Comparison of ENCODE assay signal across 8 cellular contexts in the genomic region with DNA sequence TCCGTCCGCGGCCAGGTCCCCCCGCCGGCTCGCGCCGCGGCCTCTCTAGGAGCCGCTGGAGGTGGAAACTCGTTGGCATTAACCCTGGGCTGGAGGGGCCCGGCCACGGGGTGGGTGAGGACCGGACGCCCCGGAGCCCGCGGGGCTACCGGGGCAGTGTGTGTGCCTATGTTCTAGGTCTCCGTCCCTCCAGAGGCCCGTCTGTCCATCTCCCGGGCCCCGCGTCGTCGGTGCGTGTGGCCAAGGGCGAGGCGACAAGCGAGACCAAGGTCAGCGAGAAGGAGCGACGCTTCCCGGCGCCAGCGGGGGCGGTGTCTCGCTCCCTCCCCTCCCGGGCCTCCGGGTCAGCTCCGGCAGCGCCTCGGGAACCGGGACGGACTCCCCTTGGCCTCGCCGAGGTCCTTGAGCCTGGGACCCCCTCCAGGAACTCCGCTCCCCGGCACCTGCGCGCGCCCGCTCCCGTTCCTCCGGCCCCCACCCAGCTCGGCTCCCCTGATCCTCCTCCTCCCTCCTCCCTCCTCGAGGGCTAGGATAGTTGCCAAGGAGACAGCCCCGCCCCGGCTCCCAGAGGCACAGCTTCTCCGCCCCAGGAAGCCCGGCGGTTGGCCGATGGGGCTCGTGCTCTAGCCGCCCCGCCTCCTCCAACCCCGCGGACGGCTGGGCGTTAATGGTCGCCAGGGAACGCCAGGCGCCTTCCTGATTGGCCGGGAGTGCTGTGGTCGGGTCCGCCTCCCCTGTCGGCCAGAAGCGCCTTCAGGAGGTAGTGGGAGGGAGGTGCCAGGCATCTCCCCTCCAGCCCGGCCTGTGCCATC. TPM values are rescaled to one million over a fixed set of nuclear protein-coding genes. Genes with fewer than 3 reads are reported as not detected.
A peak's percentile ranks its signal among the peaks of the same experiment; 100 is the strongest.
DNase-seq lines count a peak whose midpoint lies in the region; ATAC-seq and TF ChIP-seq lines count a peak whose summit lies in the region.

No MANE protein-coding gene starts in this region.

- H3K36me3 Mint-ChIP-seq in H9 (ENCODE audit: insufficient read depth in 1 of 3, low read depth in 3 of 3): peaks cover 2 to 31% (median 21%) of the 10 kb centered on the region in 3 experiments; a peak in 5 of 7 replicates

- H3K27ac ChIP-seq in H9 (ENCODE audit: insufficient read length, low read depth, low read length) (peak overlapping the region; percentile 65), neural cell (ENCODE audit: low read length) (peak overlapping the region; percentile 94)

- no peak overlapping the region for H2BK5ac ChIP-seq in H9 (ENCODE audit: insufficient read length, low read length)

- no peak overlapping the region for H4K8ac ChIP-seq in H9 (replicated peaks; ENCODE audit: insufficient read length, low read depth, low read length)

- H3K4ac ChIP-seq in H9 (ENCODE audit: low read depth, low read length): no peak overlapping the region

- H3K4me3 ChIP-seq in MG63 (peak overlapping the region; percentile 95), neural cell (ENCODE audit: low read length) (peak overlapping the region; percentile 97)

- peak overlapping the region; percentile 94 for H3K18ac ChIP-seq in H9 (ENCODE audit: insufficient read length, low read depth, low read length)

- H3K27me3 ChIP-seq in H9 (ENCODE audit: insufficient read depth, low read length) (no peaks in the 10 kb centered on the region), MG63 (no peaks in the 10 kb centered on the region), neural cell (ENCODE audit: insufficient read depth, low read depth, low read length) (no peaks in the 10 kb centered on the region)

- peak overlapping the region; percentile 88 to 92 (median 90); a peak in 5 of 7 replicates for H3K27ac Mint-ChIP-seq in H9
- peak overlapping the region; percentile 84 to 87 for H3K27ac Mint-ChIP-seq in stimulated activated naive CD8-positive, alpha-beta T cell treated with anti-CD3 and anti-CD28 coated beads, Interleukin-15, amount 100 ng/mL, for 72 hours

- H4K5ac ChIP-seq in H9 (ENCODE audit: insufficient read length, low read depth, low read length): no peak overlapping the region

- H3K36me3 ChIP-seq in MG63 (peaks cover 33% of the 10 kb centered on the region), neural cell (ENCODE audit: insufficient read depth, low read length) (no peaks in the 10 kb centered on the region)

- no peaks in the 10 kb centered on the region for H3K9me2 ChIP-seq in neural cell (ENCODE audit: insufficient read depth, low read length)

- no peaks in the 10 kb centered on the region for H3K79me1 ChIP-seq in H9 (ENCODE audit: insufficient read depth, low read depth, low read length, poor library complexity, severe bottlenecking)

- no peak overlapping the region for H2BK15ac ChIP-seq in H9 (ENCODE audit: low read depth, low read length)

- H3K14ac ChIP-seq in H9 (ENCODE audit: insufficient read depth, low read length): peak overlapping the region; percentile 93

- no peak overlapping the region for H2BK120ac ChIP-seq in H9 (ENCODE audit: low read depth, low read length, poor library complexity, severe bottlenecking)

- H4K91ac ChIP-seq in H9 (ENCODE audit: insufficient read length, low read depth, low read length): no peak overlapping the region

- no peaks in the 10 kb centered on the region for H3K27me3 Mint-ChIP-seq in H9 (ENCODE audit: low read depth)
- no peaks in the 10 kb centered on the region for H3K27me3 Mint-ChIP-seq in stimulated activated naive CD8-positive, alpha-beta T cell treated with anti-CD3 and anti-CD28 coated beads, Interleukin-15, amount 100 ng/mL, for 72 hours

- no peak overlapping the region for H3T11ph ChIP-seq in H9 (ENCODE audit: low read length)

- no peaks in the 10 kb centered on the region for H3K9me3 ChIP-seq in H9 (ENCODE audit: control insufficient read depth, low read depth, low read length)
- no peaks in the 10 kb centered on the region for H3K9me3 ChIP-seq in MG63
- no peaks in the 10 kb centered on the region for H3K9me3 ChIP-seq in neural cell (ENCODE audit: low read length)

- H3K4me2 ChIP-seq in H9 (ENCODE audit: insufficient read depth, insufficient read length, low read length): peak overlapping the region; percentile 83
- peak overlapping the region; percentile 53 for H3K4me2 ChIP-seq in neural cell (ENCODE audit: low read length)

- H3K56ac ChIP-seq in H9 (ENCODE audit: insufficient read length, low read depth, low read length): no peak overlapping the region

- ATAC-seq in stimulated activated naive CD8-positive, alpha-beta T cell treated with anti-CD3 and anti-CD28 coated beads, Interleukin-15, amount 100 ng/mL, for 72 hours: peak; percentile 89

- H3K79me2 ChIP-seq in H9 (ENCODE audit: insufficient read depth, low read length) (no peaks in the 10 kb centered on the region), neural cell (replicated peaks; ENCODE audit: insufficient read depth, low read length) (peaks cover 5% of the 10 kb centered on the region)

- WGBS in H9 (ENCODE audit: extremely low coverage, insufficient read length, low lambda C conversion rate): no CpG with 5 or more reads among the region's 79 CpGs

- TF ChIP-seq CTCF in H9 (conservative IDR thresholded peaks at IDR 0.05) (no peak; the same call in 1 of the 3 replicates), neural cell (IDR thresholded peaks at IDR 0.05; ENCODE audit: poor library complexity, severe bottlenecking) (peak; percentile 59)

- H3K9ac ChIP-seq in H9 (ENCODE audit: extremely low read depth, insufficient read length, low read length): peak overlapping the region; percentile 70
- H3K9ac ChIP-seq in neural cell (ENCODE audit: low read length): peak overlapping the region; percentile 94

- DNase-seq in GDM1 (lab: John Stamatoyannopoulos, UW) (peak; percentile 98), H9 (peak; percentile 99), MG63 (peak; percentile 100), SHP77 (lab: John Stamatoyannopoulos, UW) (peak; percentile 99 to 100), activated gamma-delta T cell (lab: John Stamatoyannopoulos, UW) (peak; percentile 83), fibroblast of the conjunctiva (ENCODE audit: low read depth) (peak; percentile 96)
- peak; percentile 96 to 97 for DNase-seq in stimulated activated naive CD8-positive, alpha-beta T cell treated with anti-CD3 and anti-CD28 coated beads, Interleukin-15, amount 100 ng/mL, for 72 hours

- no peaks in the 10 kb centered on the region for H4K20me1 ChIP-seq in H9 (ENCODE audit: control insufficient read depth, insufficient read depth, insufficient read length)
- no peaks in the 10 kb centered on the region for H4K20me1 ChIP-seq in neural cell (ENCODE audit: insufficient read depth)

- H3F3A ChIP-seq in neural cell (ENCODE audit: insufficient read depth, low read length, poor library complexity, severe bottlenecking): no peaks in the 10 kb centered on the region

- no peak overlapping the region for H3K23ac ChIP-seq in H9 (ENCODE audit: insufficient read length, low read depth, low read length)

- no peak overlapping the region for H2AK5ac ChIP-seq in H9 (ENCODE audit: insufficient read length, low read length)

- peaks cover 15% of the 10 kb centered on the region for H3K23me2 ChIP-seq in H9 (ENCODE audit: insufficient read length, low read depth, low read length, poor library complexity, severe bottlenecking)

- H3K9me3 Mint-ChIP-seq in H9: no peaks in the 10 kb centered on the region
- no peaks in the 10 kb centered on the region for H3K9me3 Mint-ChIP-seq in stimulated activated naive CD8-positive, alpha-beta T cell treated with anti-CD3 and anti-CD28 coated beads, Interleukin-15, amount 100 ng/mL, for 72 hours

- peaks cover 16% of the 10 kb centered on the region in 2 experiments for H3K4me1 Mint-ChIP-seq in H9
- peaks cover 57% of the 10 kb centered on the region for H3K4me1 Mint-ChIP-seq in stimulated activated naive CD8-positive, alpha-beta T cell treated with anti-CD3 and anti-CD28 coated beads, Interleukin-15, amount 100 ng/mL, for 72 hours

- TF ChIP-seq RAD21 in neural cell (conservative IDR thresholded peaks at IDR 0.05): peak; percentile 28

- peaks cover 2% of the 10 kb centered on the region; the same call in 1 of the 2 replicates for H3K4me1 ChIP-seq in H9 (ENCODE audit: insufficient read depth, low read length)

- no peak overlapping the region for H2BK12ac ChIP-seq in H9 (ENCODE audit: insufficient read length, low read depth, low read length)

- H3K4me3 Mint-ChIP-seq in H9: peak overlapping the region; percentile 74 to 84
- peak overlapping the region; percentile 87 to 89 for H3K4me3 Mint-ChIP-seq in stimulated activated naive CD8-positive, alpha-beta T cell treated with anti-CD3 and anti-CD28 coated beads, Interleukin-15, amount 100 ng/mL, for 72 hours

- H2BK20ac ChIP-seq in H9 (ENCODE audit: low read depth, low read length, poor library complexity, severe bottlenecking): no peak overlapping the region

- peak; percentile 9 for TF ChIP-seq EP300 in neural cell (conservative IDR thresholded peaks at IDR 0.05; ENCODE audit: poor library complexity, severe bottlenecking)

- H2AFZ ChIP-seq in H9 (ENCODE audit: low read length) (no peak overlapping the region), neural cell (ENCODE audit: low read depth, low read length) (peak overlapping the region; percentile 83)

RNA-seq across cellular contexts. Expression of a gene that starts 0.7 kb away (rescaled TPM):
- total RNA-seq in H9 (2021): 39.0 and 40.0 TPM in 2 replicates
- 47.6 and 72.9 TPM in 2 replicates for total RNA-seq in MG63 (2014; rRNA removed; shearing (Covaris generic); ENCODE audit: low replicate concordance)
- 54.4 and 56.5 TPM in 2 replicates for polyA plus RNA-seq in neural cell
- 48.6 and 59.9 TPM in 2 replicates for polyA minus RNA-seq in neural cell

RNA-seq across cellular contexts. Expression of a gene that starts 7.6 kb away (rescaled TPM):
- 17.5 and 18.4 TPM in 2 replicates for total RNA-seq in H9 (2021)
- 11.8 and 27.9 TPM in 2 replicates for total RNA-seq in MG63 (2014; rRNA removed; shearing (Covaris generic); ENCODE audit: low replicate concordance)
- 5.7 and 8.4 TPM in 2 replicates for polyA plus RNA-seq in neural cell
- polyA minus RNA-seq in neural cell: 8.8 and 10.2 TPM in 2 replicates

RNA-seq across cellular contexts. Expression of a gene that starts 31.1 kb away (rescaled TPM):
- total RNA-seq in H9 (2021): 11.2 and 11.4 TPM in 2 replicates
- total RNA-seq in MG63 (2014; rRNA removed; shearing (Covaris generic); ENCODE audit: low replicate concordance): 2.0 and 6.8 TPM in 2 replicates
- 10.5 and 14.9 TPM in 2 replicates for polyA plus RNA-seq in neural cell
- 26.3 and 28.1 TPM in 2 replicates for polyA minus RNA-seq in neural cell

RNA-seq across cellular contexts. Expression of a gene that starts 44.5 kb away (rescaled TPM):
- 4.3 and 4.5 TPM in 2 replicates for total RNA-seq in H9 (2021)
- 4.0 TPM in 2 replicates for total RNA-seq in MG63 (2014; rRNA removed; shearing (Covaris generic); ENCODE audit: low replicate concordance)
- polyA plus RNA-seq in neural cell: 26.9 and 28.4 TPM in 2 replicates
- 12.4 and 13.8 TPM in 2 replicates for polyA minus RNA-seq in neural cell

RNA-seq across cellular contexts. Expression of a gene that starts 54.5 kb away (rescaled TPM):
- total RNA-seq in H9 (2021): not detected in 2 replicates
- total RNA-seq in MG63 (2014; rRNA removed; shearing (Covaris generic); ENCODE audit: low replicate concordance): not detected in 2 replicates
- polyA plus RNA-seq in neural cell: not detected in 2 replicates
- not detected in 2 replicates for polyA minus RNA-seq in neural cell

Comparison
In these comparisons a context has a peak if more than half of its experiments do, and no peak if none do; other contexts are left out.
1. Peak in every context shown above with its lines: DNase-seq, ATAC-seq, H3K4me3 ChIP-seq and H3K27ac ChIP-seq.